In the genomic region with DNA sequence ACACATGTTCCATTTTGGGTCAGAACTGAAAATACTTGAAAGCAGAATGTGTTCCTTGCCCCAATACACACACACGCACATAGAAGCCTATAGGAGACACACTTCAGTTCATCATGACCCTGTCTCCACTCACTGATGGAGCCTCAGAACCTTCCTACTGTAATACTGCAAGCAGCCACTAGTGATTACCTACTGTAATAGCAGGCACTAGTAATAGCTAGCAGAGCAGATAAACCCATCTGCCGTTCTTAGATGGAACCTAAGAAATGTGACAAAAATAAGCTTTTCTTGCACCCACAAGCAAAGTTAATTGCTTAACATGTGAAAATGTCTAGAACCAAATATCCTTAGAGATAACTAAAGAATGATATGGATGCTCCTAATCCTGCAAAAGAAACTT, we compare ENCODE assay signal across 15 cellular contexts. TPM values are rescaled to one million over a fixed set of nuclear protein-coding genes. Genes with fewer than 3 reads are reported as not detected.
A peak's percentile ranks its signal among the peaks of the same experiment; 100 is the strongest.
DNase-seq lines count a peak whose midpoint lies in the region; ATAC-seq and TF ChIP-seq lines count a peak whose summit lies in the region.
"Had no signal": no experiment of that assay in that cellular context is flagged by ENCODE, and none has a peak within 500 bp of the region (broad histone marks: within the 10 kb centered on the region; RNA-seq: fewer than 3 reads in every experiment).

No MANE protein-coding gene starts in this region.

- H3K27me3 ChIP-seq in brain microvascular endothelial cell (replicated peaks) (no peaks in the 10 kb centered on the region), colonic mucosa (no peaks in the 10 kb centered on the region)

- H3K4me1 Mint-ChIP-seq in MCF 10A (ENCODE audit: insufficient read depth, unreplicated experiment), result no peaks in the 10 kb centered on the region
- H3K4me1 Mint-ChIP-seq: stimulated activated naive CD8-positive, alpha-beta T cell treated with anti-CD3 and anti-CD28 coated beads, Interleukin-15, amount 100 ng/mL, for 72 hours had no signal

- ATAC-seq in GM21367 (IDR thresholded peaks at IDR 0.05; ENCODE audit: unreplicated experiment) (peak; percentile 96), HG03135 (IDR thresholded peaks at IDR 0.05; ENCODE audit: unreplicated experiment) (peak; percentile 71)
- ATAC-seq: activated T-cell treated with anti-CD3 and anti-CD28 coated beads, Interleukin-2, amount 50 U/mL, for 4 hours; stimulated activated naive CD8-positive, alpha-beta T cell treated with anti-CD3 and anti-CD28 coated beads, Interleukin-15, amount 100 ng/mL, for 72 hours had no signal

- DNase-seq in GM12865 (ENCODE audit: low read depth), result peak; percentile 15
- DNase-seq in brain microvascular endothelial cell, result no peak
- no peak for DNase-seq in hypothalamus (lab: John Stamatoyannopoulos, UW)
- no peak for DNase-seq in activated effector memory CD4-positive, alpha-beta T cell treated with Interleukin-2 at 50 U/mL for 16 hours
- no peak for DNase-seq in colonic mucosa
- DNase-seq in MCF 10A (ENCODE audit: unreplicated experiment), result no peak
- DNase-seq: activated T-cell treated with anti-CD3 and anti-CD28 coated beads, Interleukin-2, amount 50 U/mL, for 4 hours; dorsolateral prefrontal cortex; left ventricle myocardium inferior; NCI-H1694 treated with DMSO at 0.1 percent for 48 hours; stimulated activated naive CD8-positive, alpha-beta T cell treated with anti-CD3 and anti-CD28 coated beads, Interleukin-15, amount 100 ng/mL, for 72 hours had no signal

- in situ Hi-C loops in brain microvascular endothelial cell (cut with HindIII; ENCODE audit: low pct_ligation_motif_present, low sequenced_read_pairs), result no loop called here

- intact Hi-C loops in colonic mucosa (cut with DNase I), result no loop called here
- intact Hi-C loops in MCF 10A (cut with micrococcal nuclease), result no loop called here

- no peaks in the 10 kb centered on the region for H3K9me3 Mint-ChIP-seq in MCF 10A (ENCODE audit: unreplicated experiment)
- H3K9me3 Mint-ChIP-seq: activated T-cell treated with anti-CD3 and anti-CD28 coated beads, Interleukin-2, amount 50 U/mL, for 4 hours; stimulated activated naive CD8-positive, alpha-beta T cell treated with anti-CD3 and anti-CD28 coated beads, Interleukin-15, amount 100 ng/mL, for 72 hours had no signal

- H3K27me3 Mint-ChIP-seq in MCF 10A (ENCODE audit: insufficient read depth, unreplicated experiment), result no peaks in the 10 kb centered on the region
- H3K27me3 Mint-ChIP-seq: stimulated activated naive CD8-positive, alpha-beta T cell treated with anti-CD3 and anti-CD28 coated beads, Interleukin-15, amount 100 ng/mL, for 72 hours had no signal

- H3K27ac Mint-ChIP-seq in MCF 10A (ENCODE audit: low read depth, unreplicated experiment), result no peak overlapping the region
- H3K27ac Mint-ChIP-seq: stimulated activated naive CD8-positive, alpha-beta T cell treated with anti-CD3 and anti-CD28 coated beads, Interleukin-15, amount 100 ng/mL, for 72 hours had no signal

- peak; percentile 31 for TF ChIP-seq CTCF in GM12865 (IDR thresholded peaks at IDR 0.05; ENCODE audit: insufficient read depth, low read depth, low read length, missing control alignments)
- peak; percentile 40 for TF ChIP-seq CTCF in brain microvascular endothelial cell (IDR thresholded peaks at IDR 0.05; ENCODE audit: low read depth, low read length, missing control alignments)
- TF ChIP-seq CTCF in colonic mucosa (IDR thresholded peaks at IDR 0.05), result no peak
- no peak for TF ChIP-seq CTCF in MCF 10A (IDR thresholded peaks at IDR 0.05; ENCODE audit: unreplicated experiment)

- no peaks in the 10 kb centered on the region for H3K4me1 ChIP-seq in colonic mucosa
- H3K4me1 ChIP-seq: left ventricle myocardium inferior had no signal

- no peaks in the 10 kb centered on the region for H3K36me3 Mint-ChIP-seq in MCF 10A (ENCODE audit: insufficient read depth, unreplicated experiment)

- CTCF ChIA-PET in MCF 10A (lab: Yijun Ruan, JAX), result interaction anchor here (0.6 to 1.0 kb wide), 2 partner anchors 8 to 27 kb away, joined by 3 to 4 read pairs; no protein-coding TSS in a partner anchor

- no peak overlapping the region for H3K9ac ChIP-seq in colonic mucosa (ENCODE audit: low read depth in 2 of 2, low read length in 2 of 2)

- H3K9me3 ChIP-seq in colonic mucosa, result no peaks in the 10 kb centered on the region
- H3K9me3 ChIP-seq: left ventricle myocardium inferior had no signal

- no TSS peak for BruUV-seq in MCF 10A (replicated peaks; lab: Mats Ljungman, UMichigan)

- no peak overlapping the region for H3K27ac ChIP-seq in brain microvascular endothelial cell
- no peak overlapping the region for H3K27ac ChIP-seq in colonic mucosa
- H3K27ac ChIP-seq: dorsolateral prefrontal cortex, left ventricle myocardium inferior, SK-N-MC, skin epidermis had no signal

- H3K4me3 Mint-ChIP-seq in MCF 10A (ENCODE audit: unreplicated experiment), result no peak overlapping the region
- H3K4me3 Mint-ChIP-seq: activated T-cell treated with anti-CD3 and anti-CD28 coated beads, Interleukin-2, amount 50 U/mL, for 4 hours; stimulated activated naive CD8-positive, alpha-beta T cell treated with anti-CD3 and anti-CD28 coated beads, Interleukin-15, amount 100 ng/mL, for 72 hours had no signal

- H3K36me3 ChIP-seq in brain microvascular endothelial cell (replicated peaks), result no peaks in the 10 kb centered on the region
- no peaks in the 10 kb centered on the region for H3K36me3 ChIP-seq in colonic mucosa
- H3K36me3 ChIP-seq: left ventricle myocardium inferior had no signal

- no peak overlapping the region for H3K4me3 ChIP-seq in GM12865 (ENCODE audit: low read depth, low read length)
- H3K4me3 ChIP-seq in brain microvascular endothelial cell (ENCODE audit: low read depth, low read length), result no peak overlapping the region
- H3K4me3 ChIP-seq in colonic mucosa, result no peak overlapping the region
- H3K4me3 ChIP-seq: dorsolateral prefrontal cortex, left ventricle myocardium inferior, SK-N-MC, skin epidermis had no signal

- POLR2A ChIA-PET in MCF 10A (lab: Yijun Ruan, JAX), result no interaction called here

RNA-seq across cellular contexts. Expression of gene AMTN, which starts 13.6 kb away (rescaled TPM):
- total RNA-seq in colonic mucosa (not detected), MCF 10A (2022) (not detected in 2 replicates)
- total RNA-seq: activated T-cell treated with anti-CD3 and anti-CD28 coated beads, Interleukin-2, amount 50 U/mL, for 4 hours; dorsolateral prefrontal cortex; left ventricle myocardium inferior had no signal

RNA-seq across cellular contexts. Expression of gene MUC7, which starts 60.0 kb away (rescaled TPM):
- total RNA-seq in colonic mucosa, result not detected
- total RNA-seq in MCF 10A (2022), result not detected in 2 replicates
- total RNA-seq: activated T-cell treated with anti-CD3 and anti-CD28 coated beads, Interleukin-2, amount 50 U/mL, for 4 hours; left ventricle myocardium inferior had no signal

Comparison
In these comparisons a context has a peak if more than half of its experiments do, and no peak if none do; other contexts are left out.
1. CTCF ChIP-seq: peak in GM12865 (single experiment) and brain microvascular endothelial cell (single experiment); none in colonic mucosa (single experiment) and MCF 10A (single experiment).